22 cellular contexts compared by ENCODE assay signal in genomic region chr16:23131036-23131435, GRCh38. TPM values are rescaled to one million over a fixed set of nuclear protein-coding genes. Genes with fewer than 3 reads are reported as not detected.
DNase-seq lines count a peak whose midpoint lies in the region; ATAC-seq and TF ChIP-seq lines count a peak whose summit lies in the region.
"Had no signal": no experiment of that assay in that cellular context is flagged by ENCODE, and none has a peak within 500 bp of the region (broad histone marks: within the 10 kb centered on the region; RNA-seq: fewer than 3 reads in every experiment).

No MANE protein-coding gene starts in this region.

- intact Hi-C loops in left ventricle myocardium inferior (cut with micrococcal nuclease) (no loop called here), gastrocnemius medialis (cut with DNase I; ENCODE audit: low total_unique reads) (loop anchor here (2.0 kb wide), 1 partner anchor 18 kb away; the partner anchor contains the start of gene USP31)
- intact Hi-C loops in activated CD4-positive, alpha-beta T cell treated with anti-CD3 and anti-CD28 coated beads, Interleukin-2, amount 10 ng/mL, durations not matched to agents 24 days and 14 days (cut with micrococcal nuclease): no loop called here

- in situ Hi-C loops in gastrocnemius medialis (cut with MboI; ENCODE audit: low sequenced_read_pairs in 4 of 4): no loop called here

- peak overlapping the region; percentile 26; the same call in 1 of the 2 replicates for H3K9ac ChIP-seq in BLaER1
- H3K9ac ChIP-seq: neural progenitor cell had no signal

- H3K36me3 ChIP-seq in BLaER1 (no peaks in the 10 kb centered on the region), left ventricle myocardium inferior (no peaks in the 10 kb centered on the region), gastrocnemius medialis (no peaks in the 10 kb centered on the region)
- H3K36me3 ChIP-seq: neural progenitor cell had no signal

- no peak overlapping the region for H3K27ac Mint-ChIP-seq in activated CD4-positive, alpha-beta T cell treated with anti-CD3 and anti-CD28 coated beads, Interleukin-2, amount 10 ng/mL, durations not matched to agents 24 days and 14 days
- H3K27ac Mint-ChIP-seq: activated CD4-positive, alpha-beta memory T cell treated with anti-CD3 and anti-CD28 coated beads for 36 hours; activated naive CD8-positive, alpha-beta T cell treated with anti-CD3 and anti-CD28 coated beads for 36 hours; CD14-positive monocyte; neural progenitor cell; progenitor cell of endocrine pancreas had no signal

- H3K4me3 Mint-ChIP-seq in activated CD4-positive, alpha-beta T cell treated with anti-CD3 and anti-CD28 coated beads, Interleukin-2, amount 10 ng/mL, durations not matched to agents 24 days and 14 days: no peak overlapping the region
- H3K4me3 Mint-ChIP-seq: activated CD4-positive, alpha-beta memory T cell treated with anti-CD3 and anti-CD28 coated beads for 36 hours; activated naive CD8-positive, alpha-beta T cell treated with anti-CD3 and anti-CD28 coated beads for 36 hours; CD14-positive monocyte; neural progenitor cell had no signal

- no peaks in the 10 kb centered on the region for H3K36me3 Mint-ChIP-seq in activated CD4-positive, alpha-beta T cell treated with anti-CD3 and anti-CD28 coated beads, Interleukin-2, amount 10 ng/mL, durations not matched to agents 24 days and 14 days (ENCODE audit: low read depth)
- H3K36me3 Mint-ChIP-seq: CD14-positive monocyte had no signal

- H3K9me3 ChIP-seq in BLaER1 (peaks cover 8% of the 10 kb centered on the region; the same call in 1 of the 2 replicates), left ventricle myocardium inferior (replicated peaks) (peaks cover 9% of the 10 kb centered on the region), gastrocnemius medialis (no peaks in the 10 kb centered on the region)
- H3K9me3 ChIP-seq: body of pancreas had no signal

- DNase-seq in left ventricle myocardium inferior (no peak), gastrocnemius medialis (peak; percentile 9 to 47), T-helper 9 cell (no peak)
- DNase-seq in activated CD4-positive, alpha-beta T cell treated with anti-CD3 and anti-CD28 coated beads, Interleukin-2, amount 10 ng/mL, durations not matched to agents 24 days and 14 days: no peak
- DNase-seq: ACHN; activated CD4-positive, alpha-beta memory T cell treated with anti-CD3 and anti-CD28 coated beads for 36 hours; activated CD4-positive, CD25-positive, alpha-beta regulatory T cell; activated naive CD8-positive, alpha-beta T cell treated with anti-CD3 and anti-CD28 coated beads for 36 hours; body of pancreas; KG1; NCI-H1694; stimulated activated CD4-positive, alpha-beta T cell treated with anti-CD3 and anti-CD28 coated beads, Interleukin-2, amount 100 ng/mL, for 48 hours; stimulated activated naive CD8-positive, alpha-beta T cell treated with anti-CD3 and anti-CD28 coated beads, Interleukin-15, Interleukin-2, amounts not matched to agents 100 U/mL and 50 U/mL, for 24 hours had no signal

- peak; percentile 82 to 90 for ATAC-seq in gastrocnemius medialis
- ATAC-seq in GM18520 (IDR thresholded peaks at IDR 0.05; ENCODE audit: unreplicated experiment): no peak
- no peak for ATAC-seq in GM18502 (IDR thresholded peaks at IDR 0.05; ENCODE audit: poor library complexity, unreplicated experiment)
- ATAC-seq: body of pancreas; HCT116; stimulated activated naive CD8-positive, alpha-beta T cell treated with anti-CD3 and anti-CD28 coated beads, Interleukin-15, Interleukin-2, amounts not matched to agents 100 U/mL and 50 U/mL, for 24 hours had no signal

- H3K4me3 ChIP-seq in BLaER1: no peak overlapping the region
- H3K4me3 ChIP-seq in left ventricle myocardium inferior: no peak overlapping the region
- H3K4me3 ChIP-seq in gastrocnemius medialis: no peak overlapping the region
- H3K4me3 ChIP-seq: body of pancreas, neural progenitor cell had no signal

- H3K27me3 Mint-ChIP-seq in activated CD4-positive, alpha-beta T cell treated with anti-CD3 and anti-CD28 coated beads, Interleukin-2, amount 10 ng/mL, durations not matched to agents 24 days and 14 days: no peaks in the 10 kb centered on the region
- H3K27me3 Mint-ChIP-seq: activated naive CD8-positive, alpha-beta T cell treated with anti-CD3 and anti-CD28 coated beads for 36 hours; progenitor cell of endocrine pancreas had no signal

- H3K27me3 ChIP-seq in BLaER1 (no peaks in the 10 kb centered on the region), left ventricle myocardium inferior (ENCODE audit: low read depth) (no peaks in the 10 kb centered on the region), gastrocnemius medialis (no peaks in the 10 kb centered on the region)
- H3K27me3 ChIP-seq: body of pancreas, neural progenitor cell had no signal

- no peak for TF ChIP-seq CTCF in VCaP (conservative IDR thresholded peaks at IDR 0.05)
- TF ChIP-seq CTCF in left ventricle myocardium inferior (IDR thresholded peaks at IDR 0.05; ENCODE audit: borderline replicate concordance): no peak
- no peak for TF ChIP-seq CTCF in gastrocnemius medialis (IDR thresholded peaks at IDR 0.05 in 4 of 5, conservative IDR thresholded peaks at IDR 0.05 in 1 of 5)

- peak overlapping the region; percentile 72 for H3K4me2 ChIP-seq in BLaER1
- H3K4me2 ChIP-seq: neural progenitor cell had no signal

- peaks cover 48% of the 10 kb centered on the region for H3K4me1 ChIP-seq in BLaER1
- H3K4me1 ChIP-seq in left ventricle myocardium inferior: peaks cover 63% of the 10 kb centered on the region
- H3K4me1 ChIP-seq in gastrocnemius medialis: peaks cover 34 to 47% of the 10 kb centered on the region in 2 donors

- TF ChIP-seq POLR2A in gastrocnemius medialis (IDR thresholded peaks at IDR 0.05): no peak

- peaks cover 9% of the 10 kb centered on the region for H3K4me1 Mint-ChIP-seq in activated CD4-positive, alpha-beta T cell treated with anti-CD3 and anti-CD28 coated beads, Interleukin-2, amount 10 ng/mL, durations not matched to agents 24 days and 14 days

- H3K27ac ChIP-seq in BLaER1 (peak overlapping the region; percentile 72), VCaP (peak overlapping the region; percentile 64), left ventricle myocardium inferior (replicated peaks) (peak overlapping the region; percentile 88), gastrocnemius medialis (peak overlapping the region; percentile 63 to 78 (median 76))
- H3K27ac ChIP-seq: body of pancreas, neural progenitor cell had no signal

- no peaks in the 10 kb centered on the region for H4K20me1 ChIP-seq in BLaER1

- H3K9me3 Mint-ChIP-seq in activated CD4-positive, alpha-beta T cell treated with anti-CD3 and anti-CD28 coated beads, Interleukin-2, amount 10 ng/mL, durations not matched to agents 24 days and 14 days: no peaks in the 10 kb centered on the region

RNA-seq across cellular contexts. Expression of gene USP31, which starts 18.2 kb away (rescaled TPM):
- total RNA-seq in left ventricle myocardium inferior (28.2 TPM), gastrocnemius medialis (10 to 100 TPM; 13.2 to 23.3 (median 18.7) TPM)
- total RNA-seq in activated CD4-positive, alpha-beta T cell treated with anti-CD3 and anti-CD28 coated beads, Interleukin-2, amount 10 ng/mL, durations not matched to agents 24 days and 14 days: 8.9 and 10.0 TPM in 2 replicates

RNA-seq across cellular contexts. Expression of gene SCNN1G, which starts 51.5 kb away (rescaled TPM):
- not detected for total RNA-seq in left ventricle myocardium inferior
- total RNA-seq in gastrocnemius medialis: under 1 TPM in 1 of 4 donors, not detected in 3; 0.58 TPM
- total RNA-seq in activated CD4-positive, alpha-beta T cell treated with anti-CD3 and anti-CD28 coated beads, Interleukin-2, amount 10 ng/mL, durations not matched to agents 24 days and 14 days: not detected in 2 replicates
- total RNA-seq: activated CD4-positive, alpha-beta memory T cell treated with anti-CD3 and anti-CD28 coated beads for 36 hours; activated naive CD8-positive, alpha-beta T cell treated with anti-CD3 and anti-CD28 coated beads for 36 hours; HT1080 had no signal

Comparison
In these comparisons a context has a peak if more than half of its experiments do, and no peak if none do; other contexts are left out.
1. DNase-seq: peak in gastrocnemius medialis (2 of 2); none in left ventricle myocardium inferior (single experiment), activated CD4-positive, alpha-beta T cell treated with anti-CD3 and anti-CD28 coated beads, Interleukin-2, amount 10 ng/mL, durations not matched to agents 24 days and 14 days (single experiment) and T-helper 9 cell (single experiment).
2. ATAC-seq: peak in gastrocnemius medialis (2 of 2); none in GM18520 (single experiment) and GM18502 (single experiment).
3. Peak in every context shown above with its lines, with median percentiles within 50 percentile points of each other: H3K27ac ChIP-seq.